In genomic region chr4:184345573-184345922, GRCh38 we compare ENCODE assay signal across 10 cellular contexts.
A peak's percentile ranks its signal among the peaks of the same experiment; 100 is the strongest.
DNase-seq lines count a peak whose midpoint lies in the region; ATAC-seq, FAIRE-seq and TF ChIP-seq lines count a peak whose summit lies in the region.
"Had no signal": no experiment of that assay in that cellular context is flagged by ENCODE, and none has a peak within 500 bp of the region (broad histone marks: within the 10 kb centered on the region; RNA-seq: fewer than 3 reads in every experiment).

No MANE protein-coding gene starts in this region.

- no peak overlapping the region for H3K27ac Mint-ChIP-seq in GM23338
- no peak overlapping the region for H3K27ac Mint-ChIP-seq in activated naive CD4-positive, alpha-beta T cell treated with anti-CD3 and anti-CD28 coated beads, Interleukin-2, amount 50 U/mL, for 72 hours
- H3K27ac Mint-ChIP-seq: T-helper 1 cell treated with Interleukin-12 subunit alpha and Interleukin-12 subunit beta and Interleukin-4 antibody, amounts not matched to agents 30 μg/mL and 1 μg/mL, for 36 hours had no signal

- peak overlapping the region; percentile 12 for H3K9ac ChIP-seq in adipocyte (ENCODE audit: low read length)

- no peak overlapping the region for H3K27ac ChIP-seq in GM23338 (ENCODE audit: low read depth)
- peak overlapping the region; percentile 82 to 99 for H3K27ac ChIP-seq in left lung
- H3K27ac ChIP-seq in small intestine (ENCODE audit: low read depth in 1 of 2, low read length in 1 of 2): peak overlapping the region; percentile 5 to 6
- H3K27ac ChIP-seq in uterus: no peak overlapping the region

- no peaks in the 10 kb centered on the region; the same call in 2 of the 3 replicates for H3K36me3 Mint-ChIP-seq in GM23338 (ENCODE audit: low read depth)
- H3K36me3 Mint-ChIP-seq in activated naive CD4-positive, alpha-beta T cell treated with anti-CD3 and anti-CD28 coated beads, Interleukin-2, amount 50 U/mL, for 72 hours: no peaks in the 10 kb centered on the region

- H3K4me2 ChIP-seq in GM23338: no peak overlapping the region

- H3K4me3 ChIP-seq in GM23338: no peak overlapping the region
- no peak overlapping the region for H3K4me3 ChIP-seq in adipocyte (ENCODE audit: low read length)
- no peak overlapping the region for H3K4me3 ChIP-seq in left lung
- H3K4me3 ChIP-seq in small intestine (ENCODE audit: low read depth in 1 of 2, low read length in 2 of 2): no peak overlapping the region
- H3K4me3 ChIP-seq in uterus: no peak overlapping the region

- ATAC-seq in GM23338 (no peak), left lung (peak; percentile 10)
- no peak for ATAC-seq in activated naive CD4-positive, alpha-beta T cell treated with anti-CD3 and anti-CD28 coated beads, Interleukin-2, amount 50 U/mL, for 72 hours

- H3K36me3 ChIP-seq in GM23338 (ENCODE audit: insufficient read depth) (no peaks in the 10 kb centered on the region), adipocyte (ENCODE audit: control insufficient read depth, insufficient read depth, low read length, severe bottlenecking) (no peaks in the 10 kb centered on the region), left lung (no peaks in the 10 kb centered on the region), small intestine (ENCODE audit: control insufficient read depth in 2 of 2, insufficient read depth in 2 of 2, low read length in 2 of 2) (no peaks in the 10 kb centered on the region), uterus (no peaks in the 10 kb centered on the region)

- H3K9me3 Mint-ChIP-seq in GM23338: no peaks in the 10 kb centered on the region
- no peaks in the 10 kb centered on the region for H3K9me3 Mint-ChIP-seq in activated naive CD4-positive, alpha-beta T cell treated with anti-CD3 and anti-CD28 coated beads, Interleukin-2, amount 50 U/mL, for 72 hours
- H3K9me3 Mint-ChIP-seq: T-helper 1 cell treated with Interleukin-12 subunit alpha and Interleukin-12 subunit beta and Interleukin-4 antibody, amounts not matched to agents 30 μg/mL and 1 μg/mL, for 36 hours had no signal

- H3K27me3 ChIP-seq in GM23338 (ENCODE audit: insufficient read depth) (no peaks in the 10 kb centered on the region), adipocyte (replicated peaks; ENCODE audit: control insufficient read depth, insufficient read depth, low read length) (no peaks in the 10 kb centered on the region), left lung (no peaks in the 10 kb centered on the region), small intestine (ENCODE audit: control insufficient read depth in 2 of 2, insufficient read depth in 2 of 2, low read length in 2 of 2) (no peaks in the 10 kb centered on the region), uterus (no peaks in the 10 kb centered on the region)

- peaks cover 8% of the 10 kb centered on the region for H3K27me3 Mint-ChIP-seq in GM23338 (ENCODE audit: insufficient read depth, low read depth, poor library complexity)

- intact Hi-C loops in left lung (cut with DNase I) (no loop called here), uterus (cut with DNase I; ENCODE audit: low total_unique reads) (no loop called here)

- no peaks in the 10 kb centered on the region for H3K9me2 ChIP-seq in GM23338 (ENCODE audit: insufficient read depth)

- TF ChIP-seq POLR2A in uterus (IDR thresholded peaks at IDR 0.05): no peak

- no peaks in the 10 kb centered on the region for H3K79me2 ChIP-seq in GM23338 (replicated peaks; ENCODE audit: insufficient read depth)

- FAIRE-seq in small intestine (lab: Jason Lieb, UNC): no peak

- no peak overlapping the region for H3K4me3 Mint-ChIP-seq in GM23338
- H3K4me3 Mint-ChIP-seq: T-helper 1 cell treated with Interleukin-12 subunit alpha and Interleukin-12 subunit beta and Interleukin-4 antibody, amounts not matched to agents 30 μg/mL and 1 μg/mL, for 36 hours had no signal

- WGBS in small intestine, 3 donors: 55 to 70% (median 69%) methylated on average over 3 of the region's 3 CpGs

- no peak for DNase-seq in GM23338 (ENCODE audit: low spot score)
- DNase-seq in adipocyte (ENCODE audit: low read depth): no peak
- peak in 1 of 2 donors; percentile 63 for DNase-seq in left lung
- DNase-seq in small intestine: no peak
- DNase-seq in kidney tubule cell (ENCODE audit: low spot score): no peak
- DNase-seq in activated CD4-positive, alpha-beta T cell treated with anti-CD3 and anti-CD28 coated beads, Interleukin-2, amount 50 U/mL, for 1 hour: no peak
- DNase-seq in activated naive CD4-positive, alpha-beta T cell treated with anti-CD3 and anti-CD28 coated beads, Interleukin-2, amount 50 U/mL, for 72 hours (ENCODE audit: low spot score in 2 of 2): no peak
- DNase-seq in uterus: no peak
- DNase-seq: activated CD8-positive, alpha-beta memory T cell treated with anti-CD3 and anti-CD28 coated beads, Interleukin-2, amount 50 U/mL, for 48 hours had no signal

- H3K4me1 ChIP-seq in GM23338 (ENCODE audit: insufficient read depth) (peaks cover 25% of the 10 kb centered on the region), adipocyte (ENCODE audit: control insufficient read depth, insufficient read depth, low read length) (peaks cover 40% of the 10 kb centered on the region), left lung (peaks cover 21 to 79% of the 10 kb centered on the region in 2 donors), small intestine (ENCODE audit: control insufficient read depth in 2 of 2, insufficient read depth in 1 of 2, low read depth in 1 of 2, low read length in 1 of 2) (peaks cover 11 to 18% of the 10 kb centered on the region in 2 donors), uterus (no peaks in the 10 kb centered on the region)

- peaks cover 3% of the 10 kb centered on the region; the same call in 1 of the 2 replicates for H3F3A ChIP-seq in GM23338 (replicated peaks; ENCODE audit: low read depth)

- H3K4me1 Mint-ChIP-seq in GM23338: peaks cover 52% of the 10 kb centered on the region

- no peaks in the 10 kb centered on the region for H4K20me1 ChIP-seq in GM23338 (replicated peaks; ENCODE audit: insufficient read depth)

- H3K9me3 ChIP-seq in adipocyte (ENCODE audit: control insufficient read depth, low read length) (no peaks in the 10 kb centered on the region), left lung (no peaks in the 10 kb centered on the region), small intestine (ENCODE audit: control insufficient read depth, low read depth) (no peaks in the 10 kb centered on the region), uterus (no peaks in the 10 kb centered on the region)

- peak overlapping the region; percentile 83 for H2AFZ ChIP-seq in GM23338

- TF ChIP-seq CTCF in GM23338 (conservative IDR thresholded peaks at IDR 0.05; ENCODE audit: low read depth in 2 of 2) (no peak), left lung (IDR thresholded peaks at IDR 0.05) (no peak), uterus (IDR thresholded peaks at IDR 0.05) (no peak)

TF ChIP-seq in GM23338, 12 proteins besides CTCF, POLR2A, EP300 and RAD21:
- no peak for TF ChIP-seq JUNB (IDR thresholded peaks at IDR 0.05; ENCODE audit: unreplicated experiment)
- TF ChIP-seq REST (IDR thresholded peaks at IDR 0.05; ENCODE audit: unreplicated experiment): no peak

Comparison
In these comparisons a context has a peak if more than half of its experiments do, and no peak if none do; other contexts are left out.
1. H3K27ac ChIP-seq: peak in left lung (2 of 2) and small intestine (2 of 2); none in GM23338 (single experiment) and uterus (0 of 2).